ENCODE assay signal across 8 cellular contexts in the genomic region with DNA sequence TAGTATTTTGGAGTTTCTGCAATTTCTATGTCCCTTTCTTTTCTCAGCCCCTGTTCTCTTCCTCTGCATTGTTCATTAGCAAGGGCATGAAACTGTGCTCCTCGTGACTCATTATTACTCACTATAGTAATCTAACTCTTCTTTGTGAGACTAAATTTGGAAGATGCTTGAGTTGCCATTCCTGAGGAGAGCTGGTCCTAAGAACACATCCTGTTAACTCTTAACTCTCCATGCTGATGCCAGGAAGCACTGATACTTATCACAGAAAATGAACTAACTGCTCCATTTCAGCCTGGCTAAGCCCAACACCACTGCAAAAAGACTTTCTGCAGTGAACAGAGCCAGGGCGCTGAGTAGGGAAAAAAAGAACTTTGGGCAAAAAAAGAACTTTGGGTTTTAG. TPM values are rescaled to one million over a fixed set of nuclear protein-coding genes. Genes with fewer than 3 reads are reported as not detected.
DNase-seq lines count a peak whose midpoint lies in the region; ATAC-seq and TF ChIP-seq lines count a peak whose summit lies in the region.

No MANE protein-coding gene starts in this region.

- ATAC-seq in HG03095 (IDR thresholded peaks at IDR 0.05; ENCODE audit: unreplicated experiment) (no peak), GM21723 (IDR thresholded peaks at IDR 0.05; ENCODE audit: unreplicated experiment) (no peak), GM19463 (IDR thresholded peaks at IDR 0.05; ENCODE audit: unreplicated experiment) (no peak)

- DNase-seq in Daoy (ENCODE audit: low read depth) (peak; percentile 91), NCI-H2196 (lab: John Stamatoyannopoulos, UW; ENCODE audit: unreplicated experiment) (peak; percentile 33), choroid plexus epithelial cell (ENCODE audit: low read depth) (peak; percentile 96), medulla oblongata (ENCODE audit: extremely low spot score) (peak; percentile 44), cerebellar cortex (ENCODE audit: low spot score) (no peak)

- no peak overlapping the region for H3K4me3 ChIP-seq in choroid plexus epithelial cell (ENCODE audit: low read depth, low read length)

- TF ChIP-seq CTCF in choroid plexus epithelial cell (conservative IDR thresholded peaks at IDR 0.05; ENCODE audit: low read depth, low read length) = no peak

RNA-seq across cellular contexts. Expression of gene CSNK1A1, which starts 10.6 kb away (rescaled TPM):
- 298 and 334 TPM in 2 replicates for total RNA-seq in Daoy (2014; rRNA removed; shearing (Covaris generic))

RNA-seq across cellular contexts. Expression of gene ARHGEF37, which starts 19.4 kb away (rescaled TPM):
- 0.69 and 0.80 TPM in 2 replicates for total RNA-seq in Daoy (2014; rRNA removed; shearing (Covaris generic))
